In the genomic region with DNA sequence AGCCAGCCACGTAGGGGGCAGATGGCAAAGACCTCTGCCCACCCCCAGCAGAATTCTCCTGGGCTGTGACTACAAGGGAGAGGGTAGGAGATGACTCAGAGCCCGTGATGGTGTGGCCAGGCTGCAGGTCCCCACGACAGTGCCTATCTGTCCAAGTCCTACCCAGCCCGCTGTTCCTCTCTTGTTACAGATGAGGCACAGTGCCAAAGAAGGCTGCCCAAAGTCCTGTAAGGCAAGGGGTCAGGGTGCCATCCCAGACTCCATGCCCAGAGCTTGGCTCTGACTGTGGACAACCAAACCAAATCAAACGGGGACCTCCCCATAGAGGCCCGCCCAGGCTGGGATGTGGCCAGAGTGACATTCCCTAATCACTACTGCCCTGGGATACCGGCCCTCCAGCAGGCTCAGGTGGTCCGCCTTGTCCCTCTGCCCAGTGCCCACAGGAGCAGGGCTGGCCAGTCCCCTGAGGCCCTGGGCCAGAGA, we compare ENCODE assay signal across 8 cellular contexts. TPM values are rescaled to one million over a fixed set of nuclear protein-coding genes. Genes with fewer than 3 reads are reported as not detected.
DNase-seq lines count a peak whose midpoint lies in the region; ATAC-seq and TF ChIP-seq lines count a peak whose summit lies in the region.

No MANE protein-coding gene starts in this region.

- H3K9me3 Mint-ChIP-seq in immature natural killer cell: peaks cover 0 to 5% (median 0%) of the 10 kb centered on the region in 6 donors
- H3K9me3 Mint-ChIP-seq in stimulated activated effector memory CD8-positive, alpha-beta T cell treated with anti-CD3 and anti-CD28 coated beads, Interleukin-12 subunit alpha, Interleukin-12 subunit beta, amount 100 ng/mL, for 72 hours: no peaks in the 10 kb centered on the region
- H3K9me3 Mint-ChIP-seq in stimulated activated naive CD8-positive, alpha-beta T cell treated with anti-CD3 and anti-CD28 coated beads, Interleukin-15, amount 100 ng/mL, for 72 hours: no peaks in the 10 kb centered on the region

- ATAC-seq in stimulated activated effector memory CD8-positive, alpha-beta T cell treated with anti-CD3 and anti-CD28 coated beads, Interleukin-12 subunit alpha, Interleukin-12 subunit beta, amount 100 ng/mL, for 72 hours: peak; percentile 27
- ATAC-seq in stimulated activated naive CD8-positive, alpha-beta T cell treated with anti-CD3 and anti-CD28 coated beads, Interleukin-15, amount 100 ng/mL, for 72 hours: no peak
- no peak for ATAC-seq in GM18873 (IDR thresholded peaks at IDR 0.05; ENCODE audit: low FRiP score, unreplicated experiment)

- H3K27me3 ChIP-seq in HAP-1 (ENCODE audit: low read depth) (no peaks in the 10 kb centered on the region), adrenal gland (no peaks in the 10 kb centered on the region)

- H3K4me3 Mint-ChIP-seq in immature natural killer cell: peak overlapping the region; percentile 51 to 72 (median 69)
- H3K4me3 Mint-ChIP-seq in stimulated activated effector memory CD8-positive, alpha-beta T cell treated with anti-CD3 and anti-CD28 coated beads, Interleukin-12 subunit alpha, Interleukin-12 subunit beta, amount 100 ng/mL, for 72 hours: peak overlapping the region; percentile 44
- H3K4me3 Mint-ChIP-seq in stimulated activated naive CD8-positive, alpha-beta T cell treated with anti-CD3 and anti-CD28 coated beads, Interleukin-15, amount 100 ng/mL, for 72 hours: no peak overlapping the region

- H3K4me1 ChIP-seq in HAP-1 (peaks cover 30% of the 10 kb centered on the region), adrenal gland (replicated peaks in 1 of 2) (peaks cover 45 to 67% of the 10 kb centered on the region in 2 donors)

- H3K9me3 ChIP-seq in HAP-1 (no peaks in the 10 kb centered on the region), adrenal gland (replicated peaks in 1 of 3) (no peaks in the 10 kb centered on the region)

- no peak for DNase-seq in HAP-1 (ENCODE audit: low spot score in 2 of 2)
- DNase-seq in adrenal gland: peak; percentile 82 to 94 (median 92)
- no peak for DNase-seq in immature natural killer cell
- no peak for DNase-seq in stimulated activated effector memory CD8-positive, alpha-beta T cell treated with anti-CD3 and anti-CD28 coated beads, Interleukin-12 subunit alpha, Interleukin-12 subunit beta, amount 100 ng/mL, for 72 hours (ENCODE audit: low spot score in 2 of 2)
- no peak for DNase-seq in stimulated activated naive CD4-positive, alpha-beta T cell treated with Interleukin-2 at 50 U/mL for 16 hours (lab: John Stamatoyannopoulos, UW)
- no peak for DNase-seq in KBM-7
- no peak for DNase-seq in stimulated activated naive CD8-positive, alpha-beta T cell treated with anti-CD3 and anti-CD28 coated beads, Interleukin-15, amount 100 ng/mL, for 72 hours

- H3K4me3 ChIP-seq in HAP-1: peak overlapping the region; percentile 86
- H3K4me3 ChIP-seq in adrenal gland: peak overlapping the region in 1 of 4 donors; percentile 100

- no peak for TF ChIP-seq CTCF in adrenal gland (IDR thresholded peaks at IDR 0.05)

- peak in 1 of 2 donors; percentile 74 for TF ChIP-seq POLR2A in adrenal gland (IDR thresholded peaks at IDR 0.05)

- no peak overlapping the region for H3K27ac Mint-ChIP-seq in immature natural killer cell
- H3K27ac Mint-ChIP-seq in stimulated activated effector memory CD8-positive, alpha-beta T cell treated with anti-CD3 and anti-CD28 coated beads, Interleukin-12 subunit alpha, Interleukin-12 subunit beta, amount 100 ng/mL, for 72 hours: no peak overlapping the region
- no peak overlapping the region for H3K27ac Mint-ChIP-seq in stimulated activated naive CD8-positive, alpha-beta T cell treated with anti-CD3 and anti-CD28 coated beads, Interleukin-15, amount 100 ng/mL, for 72 hours

- peak overlapping the region; percentile 12 to 97 (median 87) for H3K27ac ChIP-seq in adrenal gland

- intact Hi-C loops in adrenal gland (cut with DNase I): no loop called here

- H3K27me3 Mint-ChIP-seq in immature natural killer cell (ENCODE audit: low read depth in 3 of 3): peaks cover 15 to 25% (median 23%) of the 10 kb centered on the region in 3 donors
- H3K27me3 Mint-ChIP-seq in stimulated activated naive CD8-positive, alpha-beta T cell treated with anti-CD3 and anti-CD28 coated beads, Interleukin-15, amount 100 ng/mL, for 72 hours: peaks cover 67% of the 10 kb centered on the region

- H3K36me3 ChIP-seq in HAP-1 (replicated peaks): 0 out of 2 replicates have a peak, but pooled peaks cover 4% of the 10 kb centered on the region
- no peaks in the 10 kb centered on the region for H3K36me3 ChIP-seq in adrenal gland (replicated peaks in 1 of 2)

- H3K36me3 Mint-ChIP-seq in immature natural killer cell: no peaks in the 10 kb centered on the region
- no peaks in the 10 kb centered on the region for H3K36me3 Mint-ChIP-seq in stimulated activated effector memory CD8-positive, alpha-beta T cell treated with anti-CD3 and anti-CD28 coated beads, Interleukin-12 subunit alpha, Interleukin-12 subunit beta, amount 100 ng/mL, for 72 hours

- in situ Hi-C loops in HAP-1 (cut with MboI; ENCODE audit: low sequenced_read_pairs): no loop called here
- in situ Hi-C loops in KBM-7 (cut with MboI; ENCODE audit: low pct_unique_long_range_greater_than_20kb, low sequenced_read_pairs): no loop called here

- 25 to 40% (median 35%) methylated on average over 1 to 8 of the region's 8 CpGs for WGBS in adrenal gland, 4 donors

- H3K4me1 Mint-ChIP-seq in immature natural killer cell: peaks cover 0 to 7% of the 10 kb centered on the region in 2 donors
- peaks cover 14% of the 10 kb centered on the region for H3K4me1 Mint-ChIP-seq in stimulated activated effector memory CD8-positive, alpha-beta T cell treated with anti-CD3 and anti-CD28 coated beads, Interleukin-12 subunit alpha, Interleukin-12 subunit beta, amount 100 ng/mL, for 72 hours
- H3K4me1 Mint-ChIP-seq in stimulated activated naive CD8-positive, alpha-beta T cell treated with anti-CD3 and anti-CD28 coated beads, Interleukin-15, amount 100 ng/mL, for 72 hours: peaks cover 13% of the 10 kb centered on the region

RNA-seq across cellular contexts. Expression of a gene that starts 12.6 kb away (rescaled TPM):
- 10 to 100 TPM; 55.4 to 74.9 (median 66.8) TPM for total RNA-seq in adrenal gland
- polyA plus RNA-seq in adrenal gland (10 to 100 TPM; 10.2 to 87.7 (median 54.3) TPM), immature natural killer cell (not detected)

RNA-seq across cellular contexts. Expression of a gene that starts 45.2 kb away (rescaled TPM):
- 1 to 10 TPM in 5 of 8 donors, under 1 TPM in 1, not detected in 2; 0.67 to 9.9 (median 1.7) TPM for total RNA-seq in adrenal gland
- polyA plus RNA-seq in adrenal gland: 1 to 10 TPM in 2 of 3 donors, not detected in 1; 2.0 to 4.2 TPM
- polyA plus RNA-seq in immature natural killer cell: not detected

RNA-seq across cellular contexts. Expression of a gene that starts 57.0 kb away (rescaled TPM):
- total RNA-seq in adrenal gland: 10 to 100 TPM in 1 of 8 donors, 1 to 10 TPM in 3, not detected in 4; 1.5 to 15.1 (median 5.8) TPM
- polyA plus RNA-seq in adrenal gland (1 to 10 TPM in 1 of 3 donors, under 1 TPM in 1, not detected in 1; 0.88 to 2.5 TPM), immature natural killer cell (not detected)

Comparison
In these comparisons a context has a peak if more than half of its experiments do, and no peak if none do; other contexts are left out.
1. DNase-seq: peak in adrenal gland (7 of 7); none in HAP-1 (0 of 2), immature natural killer cell (0 of 3), stimulated activated effector memory CD8-positive, alpha-beta T cell treated with anti-CD3 and anti-CD28 coated beads, Interleukin-12 subunit alpha, Interleukin-12 subunit beta, amount 100 ng/mL, for 72 hours (0 of 2), stimulated activated naive CD4-positive, alpha-beta T cell treated with Interleukin-2 at 50 U/mL for 16 hours (single experiment), KBM-7 (single experiment) and stimulated activated naive CD8-positive, alpha-beta T cell treated with anti-CD3 and anti-CD28 coated beads, Interleukin-15, amount 100 ng/mL, for 72 hours (0 of 2).
2. H3K4me3 Mint-ChIP-seq: peak in immature natural killer cell (5 of 5) and stimulated activated effector memory CD8-positive, alpha-beta T cell treated with anti-CD3 and anti-CD28 coated beads, Interleukin-12 subunit alpha, Interleukin-12 subunit beta, amount 100 ng/mL, for 72 hours (single experiment); none in stimulated activated naive CD8-positive, alpha-beta T cell treated with anti-CD3 and anti-CD28 coated beads, Interleukin-15, amount 100 ng/mL, for 72 hours (0 of 2).
3. RNA of a gene that starts 12.6 kb away (polyA plus RNA-seq): 10.2 to 87.7 TPM in adrenal gland; not detected in immature natural killer cell; every median in the first group is over 10 times any median in the second.